ENCODE assay signal across 1 cellular context in the genomic region with DNA sequence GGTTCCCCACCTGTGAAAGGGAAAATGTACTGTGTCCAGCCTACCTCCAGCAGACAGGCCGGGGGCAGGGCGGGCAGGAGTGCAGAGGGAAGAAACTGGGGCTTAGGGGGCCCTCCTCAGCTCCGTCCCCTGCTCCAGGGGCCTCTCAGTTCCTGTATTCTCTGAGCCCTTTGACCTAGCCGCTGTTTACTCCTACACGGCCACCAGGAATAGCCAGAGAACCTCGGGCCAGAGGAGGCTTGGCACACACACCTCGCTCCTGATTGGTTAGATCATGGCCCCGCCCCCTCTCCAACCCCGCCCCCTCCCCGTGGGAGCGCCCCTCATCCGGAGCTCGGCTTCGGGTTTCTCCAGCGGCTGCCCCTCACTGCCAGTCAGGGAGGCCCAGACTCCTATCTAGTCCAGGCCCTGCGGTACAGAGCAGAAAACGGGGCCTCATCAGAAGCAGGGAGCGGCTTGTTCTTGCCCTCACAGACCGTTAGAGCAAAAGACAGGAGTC.
TF ChIP-seq lines count a peak whose summit lies in the region.

No MANE protein-coding gene starts in this region.

TF ChIP-seq in SK-N-SH, 30 proteins besides CTCF, POLR2A, EP300 and RAD21:
- TF ChIP-seq MXI1 (IDR thresholded peaks at IDR 0.05; ENCODE audit: low read depth, low read length) = no peak
- TF ChIP-seq, protein P1, sequence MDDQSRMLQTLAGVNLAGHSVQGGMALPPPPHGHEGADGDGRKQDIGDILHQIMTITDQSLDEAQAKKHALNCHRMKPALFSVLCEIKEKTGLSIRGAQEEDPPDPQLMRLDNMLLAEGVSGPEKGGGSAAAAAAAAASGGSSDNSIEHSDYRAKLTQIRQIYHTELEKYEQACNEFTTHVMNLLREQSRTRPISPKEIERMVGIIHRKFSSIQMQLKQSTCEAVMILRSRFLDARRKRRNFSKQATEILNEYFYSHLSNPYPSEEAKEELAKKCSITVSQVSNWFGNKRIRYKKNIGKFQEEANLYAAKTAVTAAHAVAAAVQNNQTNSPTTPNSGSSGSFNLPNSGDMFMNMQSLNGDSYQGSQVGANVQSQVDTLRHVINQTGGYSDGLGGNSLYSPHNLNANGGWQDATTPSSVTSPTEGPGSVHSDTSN (IDR thresholded peaks at IDR 0.05) = no peak
- TF ChIP-seq YY1 (IDR thresholded peaks at IDR 0.05; ENCODE audit: low read depth) = no peak
- no peak for TF ChIP-seq RFX5 (IDR thresholded peaks at IDR 0.05; ENCODE audit: low read length)
- no peak for TF ChIP-seq RCOR1 (IDR thresholded peaks at IDR 0.05; ENCODE audit: low read length)
- no peak for TF ChIP-seq TAF1 (IDR thresholded peaks at IDR 0.05; ENCODE audit: borderline replicate concordance, low read depth, low read length)
- no peak for TF ChIP-seq RXRA (IDR thresholded peaks at IDR 0.05; ENCODE audit: borderline replicate concordance, low read depth)
- TF ChIP-seq, protein P2, sequence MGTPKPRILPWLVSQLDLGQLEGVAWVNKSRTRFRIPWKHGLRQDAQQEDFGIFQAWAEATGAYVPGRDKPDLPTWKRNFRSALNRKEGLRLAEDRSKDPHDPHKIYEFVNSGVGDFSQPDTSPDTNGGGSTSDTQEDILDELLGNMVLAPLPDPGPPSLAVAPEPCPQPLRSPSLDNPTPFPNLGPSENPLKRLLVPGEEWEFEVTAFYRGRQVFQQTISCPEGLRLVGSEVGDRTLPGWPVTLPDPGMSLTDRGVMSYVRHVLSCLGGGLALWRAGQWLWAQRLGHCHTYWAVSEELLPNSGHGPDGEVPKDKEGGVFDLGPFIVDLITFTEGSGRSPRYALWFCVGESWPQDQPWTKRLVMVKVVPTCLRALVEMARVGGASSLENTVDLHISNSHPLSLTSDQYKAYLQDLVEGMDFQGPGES (IDR thresholded peaks at IDR 0.05; ENCODE audit: low read depth, low read length) = no peak
- TF ChIP-seq TCF12 (IDR thresholded peaks at IDR 0.05) = no peak
- TF ChIP-seq MEF2A (IDR thresholded peaks at IDR 0.05; ENCODE audit: borderline replicate concordance, low read depth) = no peak
